In the genomic region with DNA sequence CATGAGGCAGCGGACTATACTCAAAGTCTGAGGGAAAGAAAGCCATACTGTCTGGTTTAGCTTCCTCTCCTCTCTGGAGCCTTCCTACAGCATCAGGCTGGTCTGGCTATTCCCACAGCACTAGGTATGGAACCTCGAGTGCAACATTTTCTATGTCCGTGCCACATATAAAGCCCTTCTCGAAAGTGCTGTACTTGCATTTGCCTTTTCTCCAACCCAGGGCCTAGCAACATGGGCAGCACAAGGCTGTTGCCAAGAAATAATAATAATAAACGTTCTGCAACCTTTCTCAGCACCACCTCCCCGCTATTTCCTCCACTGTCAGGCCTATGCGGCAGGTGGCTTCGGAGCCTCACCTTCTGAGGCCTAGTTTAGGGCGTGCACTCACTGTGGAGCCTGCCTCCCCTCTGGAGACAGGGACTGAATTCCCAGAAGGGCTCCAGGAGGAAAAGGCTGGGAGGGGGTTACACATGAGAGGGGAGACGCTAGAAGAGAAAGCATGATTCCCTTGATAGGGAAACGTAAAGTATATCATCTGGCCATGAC, we compare ENCODE assay signal across 8 cellular contexts. TPM values are rescaled to one million over a fixed set of nuclear protein-coding genes. Genes with fewer than 3 reads are reported as not detected.
A peak's percentile ranks its signal among the peaks of the same experiment; 100 is the strongest.
DNase-seq lines count a peak whose midpoint lies in the region; ATAC-seq and TF ChIP-seq lines count a peak whose summit lies in the region.

No MANE protein-coding gene starts in this region.

- peak overlapping the region; percentile 100 for H3K4me3 Mint-ChIP-seq in activated naive CD4-positive, alpha-beta T cell treated with anti-CD3 and anti-CD28 coated beads, Interleukin-2, amount 10 ng/mL, durations not matched to agents 7 days and 5 days

- WGBS in sigmoid colon, 2 donors: 16 to 23% methylated on average over 11 of the region's 11 CpGs

- H3K4me1 Mint-ChIP-seq in activated naive CD4-positive, alpha-beta T cell treated with anti-CD3 and anti-CD28 coated beads, Interleukin-2, amount 10 ng/mL, durations not matched to agents 7 days and 5 days: peaks cover 56% of the 10 kb centered on the region

- no peak for TF ChIP-seq EP300 in sigmoid colon (IDR thresholded peaks at IDR 0.05)

- no peaks in the 10 kb centered on the region for H3K27me3 Mint-ChIP-seq in activated naive CD4-positive, alpha-beta T cell treated with anti-CD3 and anti-CD28 coated beads, Interleukin-2, amount 10 ng/mL, durations not matched to agents 7 days and 5 days

- no peaks in the 10 kb centered on the region for H3K9me3 ChIP-seq in sigmoid colon

- no peak for TF ChIP-seq POLR2A in sigmoid colon (IDR thresholded peaks at IDR 0.05)

- H3K4me1 ChIP-seq in sigmoid colon: peaks cover 0 to 21% (median 19%) of the 10 kb centered on the region in 4 donors

- H3K27ac Mint-ChIP-seq in activated naive CD4-positive, alpha-beta T cell treated with anti-CD3 and anti-CD28 coated beads, Interleukin-2, amount 10 ng/mL, durations not matched to agents 7 days and 5 days: peak overlapping the region; percentile 98

- intact Hi-C loops in sigmoid colon (cut with DNase I): loop anchor here (2.0 to 10.0 kb wide), 7 partner anchors 40 to 953 kb away; partner anchors contain the start of genes ICE1, NSUN2, SRD5A1 and UBE2QL1

- H3K36me3 Mint-ChIP-seq in activated naive CD4-positive, alpha-beta T cell treated with anti-CD3 and anti-CD28 coated beads, Interleukin-2, amount 10 ng/mL, durations not matched to agents 7 days and 5 days: peaks cover 55% of the 10 kb centered on the region

- ATAC-seq in HG03354 (IDR thresholded peaks at IDR 0.05; ENCODE audit: poor library complexity, severe bottlenecking, unreplicated experiment): peak; percentile 19

- TF ChIP-seq CTCF in WI38 (IDR thresholded peaks at IDR 0.05; ENCODE audit: low read depth, low read length) (no peak), sigmoid colon (IDR thresholded peaks at IDR 0.05) (no peak)

- peak overlapping the region; percentile 89 to 94 (median 92) for H3K27ac ChIP-seq in sigmoid colon

- no peak for DNase-seq in activated naive CD4-positive, alpha-beta T cell treated with anti-CD3 and anti-CD28 coated beads, Interleukin-2, amount 10 ng/mL, durations not matched to agents 7 days and 5 days
- no peak for DNase-seq in activated naive CD4-positive, alpha-beta T cell treated with Interleukin-2 at 50 U/mL for 16 hours
- DNase-seq in glomerular visceral epithelial cell (ENCODE audit: extremely low spot score): peak; percentile 16
- DNase-seq in sigmoid colon: no peak
- no peak for DNase-seq in NCI-H446 (lab: John Stamatoyannopoulos, UW)
- DNase-seq in NCI-H226: no peak

- H3K27me3 ChIP-seq in sigmoid colon: no peaks in the 10 kb centered on the region

- H3K9me3 Mint-ChIP-seq in activated naive CD4-positive, alpha-beta T cell treated with anti-CD3 and anti-CD28 coated beads, Interleukin-2, amount 10 ng/mL, durations not matched to agents 7 days and 5 days: no peaks in the 10 kb centered on the region

- H3K4me3 ChIP-seq in WI38 (ENCODE audit: low read depth, low read length) (peak overlapping the region; percentile 98), sigmoid colon (peak overlapping the region; percentile 92 to 96 (median 94))

- H3K36me3 ChIP-seq in sigmoid colon: peaks cover 12 to 43% (median 29%) of the 10 kb centered on the region in 4 donors

- CTCF ChIA-PET in activated naive CD4-positive, alpha-beta T cell treated with anti-CD3 and anti-CD28 coated beads, Interleukin-2, amount 10 ng/mL, durations not matched to agents 7 days and 5 days (lab: Charles Lee): no interaction called here

RNA-seq across cellular contexts. Expression of gene MED10, which starts 0.7 kb away (rescaled TPM):
- total RNA-seq in sigmoid colon: 10 to 100 TPM; 29.2 to 67.6 (median 37.3) TPM
- polyA plus RNA-seq in sigmoid colon: 10 to 100 TPM; 38.4 to 56.5 (median 46.2) TPM
